8 cellular contexts compared by ENCODE assay signal in the genomic region with DNA sequence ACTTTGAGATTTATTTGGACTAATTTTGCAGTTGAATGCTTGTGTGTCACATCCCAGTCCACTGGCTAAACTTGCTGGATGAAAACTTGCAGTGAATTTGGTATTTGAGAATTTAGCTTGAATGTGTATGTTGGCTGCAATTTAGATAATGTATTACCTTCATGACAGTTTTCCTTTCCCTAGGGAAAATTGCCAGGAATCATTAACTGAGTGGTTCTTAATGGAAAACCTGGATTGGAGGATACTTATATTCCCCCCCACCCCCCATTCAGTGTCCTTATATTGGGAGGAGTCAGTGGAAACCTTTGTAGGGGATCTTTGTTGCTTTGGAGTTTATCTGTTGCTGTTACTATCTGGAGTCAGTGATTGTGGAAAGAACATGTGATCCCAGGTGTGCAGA.
DNase-seq lines count a peak whose midpoint lies in the region; ATAC-seq and TF ChIP-seq lines count a peak whose summit lies in the region.

No MANE protein-coding gene starts in this region.

- H3K27ac Mint-ChIP-seq in CD8-positive, alpha-beta T cell = peak overlapping the region; percentile 9
- peak overlapping the region; percentile 90 to 94 for H3K27ac Mint-ChIP-seq in natural killer cell

- H3K9me3 ChIP-seq in CD8-positive, alpha-beta T cell (ENCODE audit: low read length) = no peaks in the 10 kb centered on the region
- no peaks in the 10 kb centered on the region for H3K9me3 ChIP-seq in gastroesophageal sphincter

- H3K27me3 Mint-ChIP-seq in CD8-positive, alpha-beta T cell (ENCODE audit: low read depth) = no peaks in the 10 kb centered on the region
- H3K27me3 Mint-ChIP-seq in natural killer cell (ENCODE audit: low read depth in 2 of 2) = no peaks in the 10 kb centered on the region

- no peak for DNase-seq in CD8-positive, alpha-beta T cell
- DNase-seq in LNCaP clone FGC (ENCODE audit: low read depth) (no peak), cerebellar cortex (ENCODE audit: low spot score) (peak; percentile 13), natural killer cell (no peak), islet precursor cell (no peak), H4 (ENCODE audit: low spot score) (no peak)

- no peak for TF ChIP-seq EP300 in gastroesophageal sphincter (IDR thresholded peaks at IDR 0.05)

- peak overlapping the region; percentile 96 for H3K4me3 Mint-ChIP-seq in CD8-positive, alpha-beta T cell
- peak overlapping the region; percentile 78 for H3K4me3 Mint-ChIP-seq in natural killer cell

- H3K9me3 Mint-ChIP-seq in CD8-positive, alpha-beta T cell = no peaks in the 10 kb centered on the region
- no peaks in the 10 kb centered on the region for H3K9me3 Mint-ChIP-seq in natural killer cell

- peaks cover 25% of the 10 kb centered on the region for H3K36me3 Mint-ChIP-seq in CD8-positive, alpha-beta T cell
- H3K36me3 Mint-ChIP-seq in natural killer cell = no peaks in the 10 kb centered on the region

- TF ChIP-seq CTCF in CD8-positive, alpha-beta T cell (IDR thresholded peaks at IDR 0.05) = no peak
- TF ChIP-seq CTCF in LNCaP clone FGC (IDR thresholded peaks at IDR 0.05; ENCODE audit: control insufficient read depth, extremely low read depth, insufficient read depth) (no peak), natural killer cell (IDR thresholded peaks at IDR 0.05) (no peak), gastroesophageal sphincter (IDR thresholded peaks at IDR 0.05) (no peak)

- no peak for ATAC-seq in CD8-positive, alpha-beta T cell
- ATAC-seq in natural killer cell (no peak), HG03159 (IDR thresholded peaks at IDR 0.05; ENCODE audit: unreplicated experiment) (no peak), gastroesophageal sphincter (no peak)

- POLR2A ChIA-PET in CD8-positive, alpha-beta T cell (lab: Charles Lee) = interaction anchor here (0.6 kb wide), 1 partner anchor 32 kb away, joined by 3 read pairs; no protein-coding TSS in a partner anchor

- H3K36me3 ChIP-seq in CD8-positive, alpha-beta T cell (ENCODE audit: insufficient read depth, low read length) = no peaks in the 10 kb centered on the region
- H3K36me3 ChIP-seq in gastroesophageal sphincter = no peaks in the 10 kb centered on the region

- CTCF ChIA-PET in CD8-positive, alpha-beta T cell (lab: Charles Lee) = no interaction called here

- H3K4me1 Mint-ChIP-seq in CD8-positive, alpha-beta T cell (ENCODE audit: low read depth) = peaks cover 56% of the 10 kb centered on the region
- H3K4me1 Mint-ChIP-seq in natural killer cell = peaks cover 55 to 57% of the 10 kb centered on the region in 2 donors

- H3K27ac ChIP-seq in CD8-positive, alpha-beta T cell (ENCODE audit: low read depth, low read length) = no peak overlapping the region
- H3K27ac ChIP-seq in gastroesophageal sphincter = peak overlapping the region in 2 of 4 donors; percentile 93 to 95

- intact Hi-C loops in CD8-positive, alpha-beta T cell (cut with DNase I, micrococcal nuclease) = loop anchor here (5.0 kb wide), 5 partner anchors 66 to 354 kb away; partner anchors contain the start of genes KPNA2 (in 1 of the 2) and WIPI1 (in 1 of the 2)
- intact Hi-C loops in natural killer cell (cut with micrococcal nuclease) = no loop called here

- H3K4me3 ChIP-seq in CD8-positive, alpha-beta T cell (ENCODE audit: low read depth, low read length) = no peak overlapping the region
- H3K4me3 ChIP-seq in LNCaP clone FGC (ENCODE audit: low read depth, low read length) (peak overlapping the region; percentile 69), gastroesophageal sphincter (peak overlapping the region in 1 of 2 donors; percentile 90)

- no peak for TF ChIP-seq POLR2A in gastroesophageal sphincter (IDR thresholded peaks at IDR 0.05)

- no peaks in the 10 kb centered on the region for H3K27me3 ChIP-seq in CD8-positive, alpha-beta T cell (ENCODE audit: insufficient read depth, low read length)
- H3K27me3 ChIP-seq in gastroesophageal sphincter = no peaks in the 10 kb centered on the region

- peaks cover 12% of the 10 kb centered on the region for H3K4me1 ChIP-seq in CD8-positive, alpha-beta T cell (ENCODE audit: insufficient read depth, low read length)
- H3K4me1 ChIP-seq in gastroesophageal sphincter = peaks cover 0 to 38% (median 6%) of the 10 kb centered on the region in 3 donors
